Comparison of ENCODE assay signal across 12 cellular contexts in genomic region chr7:131034166-131034881, GRCh38.
DNase-seq lines count a peak whose midpoint lies in the region; ATAC-seq and TF ChIP-seq lines count a peak whose summit lies in the region.
"Had no signal": no experiment of that assay in that cellular context is flagged by ENCODE, and none has a peak within 500 bp of the region (broad histone marks: within the 10 kb centered on the region; RNA-seq: fewer than 3 reads in every experiment).

No MANE protein-coding gene starts in this region.

- peaks cover 14% of the 10 kb centered on the region for H3K36me3 Mint-ChIP-seq in stimulated activated naive CD8-positive, alpha-beta T cell treated with anti-CD3 and anti-CD28 coated beads, Interleukin-15, Interleukin-2, amounts not matched to agents 100 ng/mL and 50 ng/mL, for 24 hours (ENCODE audit: low read depth)
- peaks cover 90% of the 10 kb centered on the region for H3K36me3 Mint-ChIP-seq in activated T-helper 17 cell treated with anti-CD3 and anti-CD28 coated beads, Interleukin-2, amount 50 U/mL, for 72 hours (ENCODE audit: low read depth)

- no peak for ATAC-seq in stimulated activated naive CD8-positive, alpha-beta T cell treated with anti-CD3 and anti-CD28 coated beads, Interleukin-15, Interleukin-2, amounts not matched to agents 100 U/mL and 50 U/mL, for 24 hours
- ATAC-seq in activated T-helper 17 cell treated with anti-CD3 and anti-CD28 coated beads, Interleukin-2, amount 50 U/mL, for 72 hours (replicated peaks) = no peak
- no peak for ATAC-seq in omental fat pad (ENCODE audit: low FRiP score)

- peak overlapping the region; percentile 98 for H3K27ac Mint-ChIP-seq in stimulated activated naive CD8-positive, alpha-beta T cell treated with anti-CD3 and anti-CD28 coated beads, Interleukin-15, Interleukin-2, amounts not matched to agents 100 ng/mL and 50 ng/mL, for 24 hours
- peak overlapping the region; percentile 39 for H3K27ac Mint-ChIP-seq in activated T-helper 17 cell treated with anti-CD3 and anti-CD28 coated beads, Interleukin-2, amount 50 U/mL, for 72 hours

- no peaks in the 10 kb centered on the region for H3K9me3 ChIP-seq in effector memory CD4-positive, alpha-beta T cell (ENCODE audit: control insufficient read depth, low read length)
- H3K9me3 ChIP-seq: BLaER1 treated with 17β-estradiol and CSF1 and Interleukin-3, amounts not matched to agents 10 nM and 100 nM; breast epithelium had no signal

- no peak for DNase-seq in stimulated activated naive CD8-positive, alpha-beta T cell treated with anti-CD3 and anti-CD28 coated beads, Interleukin-15, Interleukin-2, amounts not matched to agents 100 U/mL and 50 U/mL, for 24 hours
- DNase-seq in kidney tubule cell (ENCODE audit: low spot score) (peak; percentile 11), NCI-H128 (lab: John Stamatoyannopoulos, UW; ENCODE audit: unreplicated experiment) (no peak), omental fat pad (ENCODE audit: low spot score) (no peak)
- DNase-seq in stimulated activated CD4-positive, alpha-beta T cell treated with anti-CD3 and anti-CD28 coated beads, Interleukin-1b, Interleukin-23, amount 100 ng/mL, for 48 hours = no peak
- no peak for DNase-seq in effector memory CD4-positive, alpha-beta T cell
- DNase-seq: H7, NCI-H446 treated with DMSO at 0.1 percent for 48 hours had no signal

- H3K27ac ChIP-seq in effector memory CD4-positive, alpha-beta T cell (ENCODE audit: insufficient read depth, low read length, poor library complexity, severe bottlenecking) = no peak overlapping the region
- H3K27ac ChIP-seq: BLaER1 treated with 17β-estradiol and CSF1 and Interleukin-3, amounts not matched to agents 10 nM and 100 nM had no signal

- H3K4me3 ChIP-seq in effector memory CD4-positive, alpha-beta T cell (ENCODE audit: insufficient read depth, low read depth, low read length, poor library complexity, severe bottlenecking) = no peak overlapping the region
- H3K4me3 ChIP-seq: BLaER1 treated with 17β-estradiol and CSF1 and Interleukin-3, amounts not matched to agents 10 nM and 100 nM; breast epithelium had no signal

- no peak overlapping the region for H3K4me3 Mint-ChIP-seq in stimulated activated naive CD8-positive, alpha-beta T cell treated with anti-CD3 and anti-CD28 coated beads, Interleukin-15, Interleukin-2, amounts not matched to agents 100 ng/mL and 50 ng/mL, for 24 hours
- peak overlapping the region; percentile 88 for H3K4me3 Mint-ChIP-seq in activated T-helper 17 cell treated with anti-CD3 and anti-CD28 coated beads, Interleukin-2, amount 50 U/mL, for 72 hours

- H3K4me1 Mint-ChIP-seq in stimulated activated naive CD8-positive, alpha-beta T cell treated with anti-CD3 and anti-CD28 coated beads, Interleukin-15, Interleukin-2, amounts not matched to agents 100 ng/mL and 50 ng/mL, for 24 hours (ENCODE audit: low read depth) = peaks cover 95% of the 10 kb centered on the region
- H3K4me1 Mint-ChIP-seq in activated T-helper 17 cell treated with anti-CD3 and anti-CD28 coated beads, Interleukin-2, amount 50 U/mL, for 72 hours = peaks cover 51% of the 10 kb centered on the region

- H3K27me3 Mint-ChIP-seq in stimulated activated naive CD8-positive, alpha-beta T cell treated with anti-CD3 and anti-CD28 coated beads, Interleukin-15, Interleukin-2, amounts not matched to agents 100 ng/mL and 50 ng/mL, for 24 hours = no peaks in the 10 kb centered on the region
- no peaks in the 10 kb centered on the region for H3K27me3 Mint-ChIP-seq in activated T-helper 17 cell treated with anti-CD3 and anti-CD28 coated beads, Interleukin-2, amount 50 U/mL, for 72 hours

- no peaks in the 10 kb centered on the region for H3K9me3 Mint-ChIP-seq in stimulated activated naive CD8-positive, alpha-beta T cell treated with anti-CD3 and anti-CD28 coated beads, Interleukin-15, Interleukin-2, amounts not matched to agents 100 ng/mL and 50 ng/mL, for 24 hours
- no peaks in the 10 kb centered on the region for H3K9me3 Mint-ChIP-seq in activated T-helper 17 cell treated with anti-CD3 and anti-CD28 coated beads, Interleukin-2, amount 50 U/mL, for 72 hours

- H3K27me3 ChIP-seq in effector memory CD4-positive, alpha-beta T cell (replicated peaks; ENCODE audit: control insufficient read depth, insufficient read depth, low read length, poor library complexity, severe bottlenecking) = no peaks in the 10 kb centered on the region
- H3K27me3 ChIP-seq: BLaER1 treated with 17β-estradiol and CSF1 and Interleukin-3, amounts not matched to agents 10 nM and 100 nM; breast epithelium had no signal

- no peak for TF ChIP-seq CTCF in omental fat pad (IDR thresholded peaks at IDR 0.05)

- peaks cover 52% of the 10 kb centered on the region for H3K4me1 ChIP-seq in effector memory CD4-positive, alpha-beta T cell (ENCODE audit: control insufficient read depth, insufficient read depth, low read length, poor library complexity, severe bottlenecking)

- H3K36me3 ChIP-seq in effector memory CD4-positive, alpha-beta T cell (ENCODE audit: control insufficient read depth, insufficient read depth, low read length) = peaks cover 7% of the 10 kb centered on the region
- H3K36me3 ChIP-seq: breast epithelium had no signal
